9 cellular contexts compared by ENCODE assay signal in genomic region chr7:149854611-149855367, GRCh38. TPM values are rescaled to one million over a fixed set of nuclear protein-coding genes. Genes with fewer than 3 reads are reported as not detected.
DNase-seq lines count a peak whose midpoint lies in the region; ATAC-seq and TF ChIP-seq lines count a peak whose summit lies in the region.
"Had no signal": no experiment of that assay in that cellular context is flagged by ENCODE, and none has a peak within 500 bp of the region (broad histone marks: within the 10 kb centered on the region; RNA-seq: fewer than 3 reads in every experiment).

No MANE protein-coding gene starts in this region.

- intact Hi-C loops in colonic mucosa (cut with DNase I), result no loop called here

- DNase-seq in AG04449 (ENCODE audit: low read depth, low spot score), result peak; percentile 5
- DNase-seq in HEK293T (ENCODE audit: extremely low spot score), result peak; percentile 69
- peak; percentile 77 for DNase-seq in NCI-H748 (lab: John Stamatoyannopoulos, UW; ENCODE audit: unreplicated experiment)
- peak; percentile 71 for DNase-seq in colonic mucosa
- peak; percentile 63 for DNase-seq in myocyte (ENCODE audit: low read depth)
- no peak for DNase-seq in central memory CD4-positive, alpha-beta T cell
- DNase-seq: naive B cell had no signal

- H3K27me3 ChIP-seq in colonic mucosa, result no peaks in the 10 kb centered on the region

- H3K4me3 ChIP-seq in AG04449 (ENCODE audit: low read depth, low read length), result peak overlapping the region; percentile 2; the same call in 1 of the 2 replicates
- H3K4me3 ChIP-seq in colonic mucosa, result no peak overlapping the region

- no peak overlapping the region for H3K9ac ChIP-seq in colonic mucosa (ENCODE audit: low read depth in 2 of 2, low read length in 2 of 2)

- TF ChIP-seq CTCF in AG04449 (IDR thresholded peaks at IDR 0.05; ENCODE audit: insufficient read depth, low read length, missing control alignments) (no peak), colonic mucosa (IDR thresholded peaks at IDR 0.05) (no peak)

- no peak for ATAC-seq in GM18909 (IDR thresholded peaks at IDR 0.05; ENCODE audit: poor library complexity, unreplicated experiment)
- ATAC-seq in GM19395 (IDR thresholded peaks at IDR 0.05; ENCODE audit: unreplicated experiment), result no peak

- H3K4me1 ChIP-seq in colonic mucosa, result no peaks in the 10 kb centered on the region

- H3K36me3 ChIP-seq in colonic mucosa, result no peaks in the 10 kb centered on the region

- POLR2A ChIA-PET in AG04449 (lab: Yijun Ruan, JAX) (interaction anchor here (1.5 to 1.8 kb wide), 2 partner anchors 9 to 16 kb away, joined by 5 to 6 read pairs; partner anchors contain the start of gene ZNF862), HEK293T (lab: Yijun Ruan, JAX) (interaction anchor here (0.5 to 5.1 kb wide), 5 partner anchors 11 to 19 kb away, joined by 3 to 39 read pairs (median 5); partner anchors contain the start of genes ATP6V0E2 and ZNF862)

- no peak overlapping the region for H3K27ac ChIP-seq in colonic mucosa

- no peaks in the 10 kb centered on the region for H3K9me3 ChIP-seq in colonic mucosa

- CTCF ChIA-PET in AG04449 (lab: Yijun Ruan, JAX) (interaction anchor here (1.4 to 1.8 kb wide), 2 partner anchors 11 to 15 kb away, joined by 4 to 5 read pairs; no protein-coding TSS in a partner anchor), HEK293T (lab: Yijun Ruan, JAX) (interaction anchor here (0.6 to 1.3 kb wide), 6 partner anchors 11 to 192 kb away, joined by 3 to 4 read pairs (median 4); no protein-coding TSS in a partner anchor)

TF ChIP-seq in HEK293T, 16 proteins besides CTCF, POLR2A, EP300 and RAD21:
- TF ChIP-seq SUZ12 (IDR thresholded peaks at IDR 0.05), result no peak
- TF ChIP-seq CTBP1 (IDR thresholded peaks at IDR 0.05; ENCODE audit: borderline replicate concordance), result no peak
- TF ChIP-seq LEF1 (IDR thresholded peaks at IDR 0.05; ENCODE audit: borderline replicate concordance), result no peak
- 0 out of 2 replicates have a peak, but pooled peaks have one; percentile 40 for TF ChIP-seq L3MBTL2 (conservative IDR thresholded peaks at IDR 0.05)
- TF ChIP-seq FOXK2 (IDR thresholded peaks at IDR 0.05), result no peak
- TF ChIP-seq ZNF384 (IDR thresholded peaks at IDR 0.05), result no peak
- TF ChIP-seq SP1 (IDR thresholded peaks at IDR 0.05), result no peak
- no peak for TF ChIP-seq ELF4 (IDR thresholded peaks at IDR 0.05)
- TF ChIP-seq BHLHE40 (IDR thresholded peaks at IDR 0.05; ENCODE audit: borderline replicate concordance), result no peak
TF ChIP-seq in HEK293T: peak in this region for 1.

RNA-seq across cellular contexts. Expression of gene ZNF862, which starts 16.6 kb away (rescaled TPM):
- total RNA-seq in colonic mucosa, result 1 to 10 TPM; 8.8 to 9.9 TPM
- 14.2 and 16.3 TPM in 2 replicates for total RNA-seq in myocyte
- polyA plus RNA-seq in myocyte (2012), result 13.5 TPM

RNA-seq across cellular contexts. Expression of gene ATP6V0E2, which starts 19.0 kb away (rescaled TPM):
- total RNA-seq in colonic mucosa (10 to 100 TPM; 12.5 to 22.7 TPM), myocyte (22.3 and 26.6 TPM in 2 replicates)
- 51.5 TPM for polyA plus RNA-seq in myocyte (2012)
